Comparison of ENCODE assay signal across 12 cellular contexts in the genomic region with DNA sequence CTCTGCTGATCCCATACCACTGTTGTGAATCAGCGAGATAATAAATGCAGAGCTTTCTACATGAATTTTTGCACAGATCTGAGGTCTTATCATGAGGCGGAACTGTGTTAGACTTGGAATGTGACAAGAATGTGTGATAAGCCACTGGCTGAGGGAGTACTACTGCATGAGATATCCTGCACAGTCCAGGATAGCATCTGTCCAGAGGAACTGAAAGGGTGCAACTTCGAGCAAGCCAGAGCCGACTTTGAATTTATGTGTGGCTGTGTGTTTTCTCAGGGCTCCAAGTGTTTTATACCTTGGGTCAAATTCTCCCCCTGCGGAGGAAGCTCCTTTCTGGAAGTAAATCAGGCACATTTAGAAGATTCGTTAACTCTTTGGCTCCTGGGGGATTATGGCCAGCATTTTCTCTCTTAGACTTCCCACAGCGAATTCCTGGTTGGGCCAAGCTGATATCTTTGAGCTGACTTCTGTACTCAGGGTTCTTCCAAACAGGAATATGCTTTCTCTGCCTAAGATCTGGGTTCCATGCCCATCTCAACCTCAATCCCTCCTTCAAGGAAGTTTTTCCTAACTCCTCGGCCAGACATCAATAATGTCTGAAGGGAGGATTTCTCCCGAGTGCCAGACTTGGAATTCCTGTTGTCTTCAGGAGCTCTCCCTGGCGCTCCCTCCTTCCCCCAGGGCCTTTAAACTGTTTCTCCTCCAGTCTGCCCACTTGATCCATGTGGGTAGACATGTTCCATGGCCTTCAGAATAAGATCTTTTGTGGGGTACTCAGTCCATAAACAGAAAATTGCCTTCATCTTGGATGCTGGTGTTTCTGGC. TPM values are rescaled to one million over a fixed set of nuclear protein-coding genes. Genes with fewer than 3 reads are reported as not detected.
DNase-seq lines count a peak whose midpoint lies in the region; ATAC-seq, FAIRE-seq and TF ChIP-seq lines count a peak whose summit lies in the region.
"Had no signal": no experiment of that assay in that cellular context is flagged by ENCODE, and none has a peak within 500 bp of the region (broad histone marks: within the 10 kb centered on the region; RNA-seq: fewer than 3 reads in every experiment).

No MANE protein-coding gene starts in this region.

- H3K4me2 ChIP-seq in fibroblast of lung (ENCODE audit: extremely low read depth, insufficient read depth, low read length): peak overlapping the region; percentile 51

- peaks cover 72% of the 10 kb centered on the region for H3K27me3 Mint-ChIP-seq in activated T-cell treated with anti-CD3 and anti-CD28 coated beads, Interleukin-2, amount 50 U/mL, for 72 hours (ENCODE audit: low read depth)

- peaks cover 4% of the 10 kb centered on the region for H3K4me1 ChIP-seq in fibroblast of lung (ENCODE audit: control insufficient read depth, extremely low read depth, insufficient read depth, low read length)

- FAIRE-seq in RCC 7860 (lab: Jason Lieb, UNC): no peak

- peaks cover 0 to 2% of the 10 kb centered on the region in 2 donors for H3K36me3 Mint-ChIP-seq in activated T-cell treated with anti-CD3 and anti-CD28 coated beads, Interleukin-2, amount 50 U/mL, for 72 hours (ENCODE audit: insufficient read depth in 2 of 2)
- H3K36me3 Mint-ChIP-seq: CD4-positive, CD25-positive, alpha-beta regulatory T cell had no signal

- no peak for TF ChIP-seq CTCF in fibroblast of lung (conservative IDR thresholded peaks at IDR 0.05 in 1 of 2, IDR thresholded peaks at IDR 0.05 in 1 of 2; ENCODE audit: low read depth in 1 of 2, low read length in 2 of 2)

- no peaks in the 10 kb centered on the region for H3K9me3 Mint-ChIP-seq in activated T-cell treated with anti-CD3 and anti-CD28 coated beads, Interleukin-2, amount 50 U/mL, for 72 hours

- H3K36me3 ChIP-seq in fibroblast of lung (ENCODE audit: control insufficient read depth, insufficient read depth, low read length): no peaks in the 10 kb centered on the region

- no peak overlapping the region for H3K9ac ChIP-seq in fibroblast of lung (ENCODE audit: insufficient read depth, low read length)

- no peak overlapping the region for H3K4me3 ChIP-seq in fibroblast of lung (replicated peaks in 1 of 4; ENCODE audit: control extremely low read depth in 1 of 4, insufficient read depth in 1 of 4, low read depth in 3 of 4, low read length in 4 of 4)

- no peaks in the 10 kb centered on the region for H4K20me1 ChIP-seq in fibroblast of lung (ENCODE audit: control insufficient read depth, extremely low read depth, insufficient read depth, low read length)

- H3K27me3 ChIP-seq in fibroblast of lung (ENCODE audit: control insufficient read depth, insufficient read depth, low read length): no peaks in the 10 kb centered on the region

- no peak overlapping the region for H2AFZ ChIP-seq in fibroblast of lung (ENCODE audit: low read length)

- peaks cover 42% of the 10 kb centered on the region for H3K4me1 Mint-ChIP-seq in activated T-cell treated with anti-CD3 and anti-CD28 coated beads, Interleukin-2, amount 50 U/mL, for 72 hours (ENCODE audit: low read depth)

- no peaks in the 10 kb centered on the region for H3K9me3 ChIP-seq in fibroblast of lung (ENCODE audit: control insufficient read depth, insufficient read depth, low read depth, low read length)

- no peak overlapping the region for H3K4me3 Mint-ChIP-seq in activated T-cell treated with anti-CD3 and anti-CD28 coated beads, Interleukin-2, amount 50 U/mL, for 72 hours

- peak; percentile 91 for DNase-seq in Daoy (ENCODE audit: low read depth)
- DNase-seq in RCC 7860 (ENCODE audit: low spot score): peak; percentile 51
- peak; percentile 43 to 99 for DNase-seq in fibroblast of lung (ENCODE audit: low read depth in 2 of 2)
- DNase-seq in non-pigmented ciliary epithelial cell (ENCODE audit: low read depth): peak; percentile 97
- no peak for DNase-seq in activated T-cell treated with anti-CD3 and anti-CD28 coated beads, Interleukin-2, amount 50 U/mL, for 72 hours
- DNase-seq in amniotic stem cell (lab: John Stamatoyannopoulos, UW): no peak
- DNase-seq in RPMI8226: no peak
- no peak for DNase-seq in germinal center (ENCODE audit: low spot score)
- DNase-seq: CD4-positive, CD25-positive, alpha-beta regulatory T cell; dermis blood vessel endothelial cell; NCI-H1092 treated with DMSO at 0.1 percent for 48 hours had no signal

- H3K27ac Mint-ChIP-seq in activated T-cell treated with anti-CD3 and anti-CD28 coated beads, Interleukin-2, amount 50 U/mL, for 72 hours: no peak overlapping the region
- H3K27ac Mint-ChIP-seq: CD4-positive, CD25-positive, alpha-beta regulatory T cell had no signal

- no peak for ATAC-seq in activated T-cell treated with anti-CD3 and anti-CD28 coated beads, Interleukin-2, amount 50 U/mL, for 72 hours (replicated peaks in 1 of 2)

- peaks cover 18% of the 10 kb centered on the region for H3K79me2 ChIP-seq in fibroblast of lung (ENCODE audit: control insufficient read depth, insufficient read depth, low read length)

- peak overlapping the region; percentile 23 for H3K27ac ChIP-seq in fibroblast of lung (ENCODE audit: insufficient read depth, low read length)
- H3K27ac ChIP-seq: VCaP had no signal

RNA-seq across cellular contexts. Expression of gene MEST, which starts 2.5 kb away (rescaled TPM):
- total RNA-seq in Daoy (2014; rRNA removed; shearing (Covaris generic)): 566 and 568 TPM in 2 replicates
- total RNA-seq in fibroblast of lung: 38.8 and 175 TPM in 2 replicates
- 132 and 382 TPM in 2 replicates for polyA plus RNA-seq in fibroblast of lung
- polyA plus RNA-seq in fibroblast of lung (2012): 77.2 and 230 TPM in 2 replicates
- 149 and 386 TPM in 2 replicates for polyA minus RNA-seq in fibroblast of lung (ENCODE audit: low replicate concordance)
- total RNA-seq in activated T-cell treated with anti-CD3 and anti-CD28 coated beads, Interleukin-2, amount 50 U/mL, for 72 hours: 1 to 10 TPM; 3.5 to 4.8 TPM

RNA-seq across cellular contexts. Expression of gene CEP41, which starts 48.5 kb away (rescaled TPM):
- total RNA-seq in Daoy (2014; rRNA removed; shearing (Covaris generic)): 33.1 and 43.9 TPM in 2 replicates
- total RNA-seq in fibroblast of lung: 8.0 and 8.3 TPM in 2 replicates
- polyA plus RNA-seq in fibroblast of lung: 24.5 and 27.7 TPM in 2 replicates
- polyA plus RNA-seq in fibroblast of lung (2012): 12.9 and 13.8 TPM in 2 replicates
- 3.4 and 6.6 TPM in 2 replicates for polyA minus RNA-seq in fibroblast of lung (ENCODE audit: low replicate concordance)
- 10 to 100 TPM; 19.1 to 33.3 TPM for total RNA-seq in activated T-cell treated with anti-CD3 and anti-CD28 coated beads, Interleukin-2, amount 50 U/mL, for 72 hours

Comparison
In these comparisons a context has a peak if more than half of its experiments do, and no peak if none do; other contexts are left out.
1. DNase-seq: peak in Daoy (single experiment), RCC 7860 (single experiment), fibroblast of lung (2 of 2) and non-pigmented ciliary epithelial cell (single experiment); none in activated T-cell treated with anti-CD3 and anti-CD28 coated beads, Interleukin-2, amount 50 U/mL, for 72 hours (0 of 2), amniotic stem cell (single experiment), RPMI8226 (single experiment) and germinal center (single experiment).